ENCODE assay signal across 8 cellular contexts in genomic region chr7:151086802-151087246, GRCh38. TPM values are rescaled to one million over a fixed set of nuclear protein-coding genes. Genes with fewer than 3 reads are reported as not detected.
DNase-seq lines count a peak whose midpoint lies in the region; ATAC-seq and TF ChIP-seq lines count a peak whose summit lies in the region.

No MANE protein-coding gene starts in this region.

- H3K9me3 ChIP-seq in RWPE2 (ENCODE audit: severe bottlenecking) (no peaks in the 10 kb centered on the region), vagina (no peaks in the 10 kb centered on the region)

- H3K27me3 ChIP-seq in RWPE2 (ENCODE audit: insufficient read depth, poor library complexity, severe bottlenecking) (no peaks in the 10 kb centered on the region), dorsolateral prefrontal cortex (no peaks in the 10 kb centered on the region), vagina (no peaks in the 10 kb centered on the region)

- TF ChIP-seq POLR2A in vagina (IDR thresholded peaks at IDR 0.05) = no peak

- intact Hi-C loops in dorsolateral prefrontal cortex (cut with DNase I) = loop anchor here in 1 of 2 donors (2.0 kb wide), 1 partner anchor 58 kb away; the partner anchor contains the start of gene ABCB8
- intact Hi-C loops in vagina (cut with DNase I) = loop anchor here (2.0 kb wide), 1 partner anchor 28 kb away; the partner anchor contains the start of gene SLC4A2

- peaks cover 8% of the 10 kb centered on the region for H3K4me1 ChIP-seq in RWPE2 (ENCODE audit: insufficient read depth, poor library complexity, severe bottlenecking)
- H3K4me1 ChIP-seq in vagina = peaks cover 70% of the 10 kb centered on the region

- TF ChIP-seq CTCF in RWPE2 (IDR thresholded peaks at IDR 0.05; ENCODE audit: poor library complexity, severe bottlenecking) (no peak), dorsolateral prefrontal cortex (IDR thresholded peaks at IDR 0.05 in 54 of 56, conservative IDR thresholded peaks at IDR 0.05 in 2 of 56; ENCODE audit: low read depth in 1 of 56, partially characterized antibody in 56 of 56) (no peak), vagina (IDR thresholded peaks at IDR 0.05) (no peak)

- H3K4me3 ChIP-seq in RWPE2 (ENCODE audit: severe bottlenecking) (peak overlapping the region; percentile 82), dorsolateral prefrontal cortex (peak overlapping the region; percentile 58 to 96 (median 85)), vagina (peak overlapping the region; percentile 80 to 82)

- H3K27ac ChIP-seq in RWPE2 (ENCODE audit: poor library complexity, severe bottlenecking) (peak overlapping the region; percentile 66), dorsolateral prefrontal cortex (peak overlapping the region; percentile 70 to 97 (median 93)), vagina (peak overlapping the region; percentile 89)

- peak; percentile 54 for DNase-seq in activated CD4-positive, alpha-beta T cell treated with anti-CD3 and anti-CD28 coated beads for 48 hours
- no peak for DNase-seq in activated CD4-positive, alpha-beta T cell treated with anti-CD3 and anti-CD28 coated beads, Interleukin-2, amount 50 U/mL, for 4 hours
- peak; percentile 47 for DNase-seq in RWPE2 (ENCODE audit: low spot score)
- DNase-seq in dorsolateral prefrontal cortex = peak in 1 of 10 donors; percentile 56
- peak; percentile 38 for DNase-seq in myocyte (ENCODE audit: low read depth)
- no peak for DNase-seq in vagina (ENCODE audit: extremely low spot score in 2 of 2)
- no peak for DNase-seq in NCI-H510A (lab: John Stamatoyannopoulos, UW)

- H3K36me3 ChIP-seq in RWPE2 (ENCODE audit: low read depth) (peaks cover 11% of the 10 kb centered on the region), vagina (no peaks in the 10 kb centered on the region)

- no peak for ATAC-seq in RWPE2 (ENCODE audit: low read depth)
- no peak for ATAC-seq in HG02759 (IDR thresholded peaks at IDR 0.05; ENCODE audit: unreplicated experiment)

RNA-seq across cellular contexts. Expression of gene AGAP3, which starts 0.5 kb away (rescaled TPM):
- total RNA-seq in dorsolateral prefrontal cortex (100 to 1,000 TPM; 309 to 533 (median 426) TPM), myocyte (110 and 115 TPM in 2 replicates), vagina (98.2 TPM)
- 193 TPM for polyA plus RNA-seq in myocyte (2012)

RNA-seq across cellular contexts. Expression of gene TMUB1, which starts 3.5 kb away (rescaled TPM):
- 10 to 100 TPM; 17.3 to 45.4 (median 25.2) TPM for total RNA-seq in dorsolateral prefrontal cortex
- 59.9 and 60.7 TPM in 2 replicates for total RNA-seq in myocyte
- polyA plus RNA-seq in myocyte (2012) = 57.5 TPM
- total RNA-seq in vagina = 40.3 TPM

RNA-seq across cellular contexts. Expression of gene FASTK, which starts 6.2 kb away (rescaled TPM):
- 100 to 1,000 TPM in 1 of 120 experiments, 10 to 100 TPM in 119; 53.2 to 105 (median 70.3) TPM for total RNA-seq in dorsolateral prefrontal cortex
- 177 and 198 TPM in 2 replicates for total RNA-seq in myocyte
- 156 TPM for polyA plus RNA-seq in myocyte (2012)
- 60.2 TPM for total RNA-seq in vagina

RNA-seq across cellular contexts. Expression of gene SLC4A2, which starts 27.4 kb away (rescaled TPM):
- 100 to 1,000 TPM in 1 of 120 experiments, 10 to 100 TPM in 119; 15.3 to 100 (median 42.1) TPM for total RNA-seq in dorsolateral prefrontal cortex
- total RNA-seq in myocyte = 516 and 662 TPM in 2 replicates
- 681 TPM for polyA plus RNA-seq in myocyte (2012)
- total RNA-seq in vagina = 66.5 TPM

RNA-seq across cellular contexts. Expression of gene CDK5, which starts 29.1 kb away (rescaled TPM):
- total RNA-seq in dorsolateral prefrontal cortex = 10 to 100 TPM; 24.9 to 86.2 (median 58.7) TPM
- total RNA-seq in myocyte = 34.0 TPM in 2 replicates
- 74.5 TPM for polyA plus RNA-seq in myocyte (2012)
- 4.2 TPM for total RNA-seq in vagina

Comparison
In these comparisons a context has a peak if more than half of its experiments do, and no peak if none do; other contexts are left out.
1. DNase-seq: peak in activated CD4-positive, alpha-beta T cell treated with anti-CD3 and anti-CD28 coated beads for 48 hours (single experiment), RWPE2 (single experiment) and myocyte (single experiment); none in activated CD4-positive, alpha-beta T cell treated with anti-CD3 and anti-CD28 coated beads, Interleukin-2, amount 50 U/mL, for 4 hours (0 of 2), vagina (0 of 2) and NCI-H510A (single experiment).
2. Peak in every context shown above with its lines, with median percentiles within 50 percentile points of each other: H3K27ac ChIP-seq and H3K4me3 ChIP-seq.